Comparison of ENCODE assay signal across 15 cellular contexts in the genomic region with DNA sequence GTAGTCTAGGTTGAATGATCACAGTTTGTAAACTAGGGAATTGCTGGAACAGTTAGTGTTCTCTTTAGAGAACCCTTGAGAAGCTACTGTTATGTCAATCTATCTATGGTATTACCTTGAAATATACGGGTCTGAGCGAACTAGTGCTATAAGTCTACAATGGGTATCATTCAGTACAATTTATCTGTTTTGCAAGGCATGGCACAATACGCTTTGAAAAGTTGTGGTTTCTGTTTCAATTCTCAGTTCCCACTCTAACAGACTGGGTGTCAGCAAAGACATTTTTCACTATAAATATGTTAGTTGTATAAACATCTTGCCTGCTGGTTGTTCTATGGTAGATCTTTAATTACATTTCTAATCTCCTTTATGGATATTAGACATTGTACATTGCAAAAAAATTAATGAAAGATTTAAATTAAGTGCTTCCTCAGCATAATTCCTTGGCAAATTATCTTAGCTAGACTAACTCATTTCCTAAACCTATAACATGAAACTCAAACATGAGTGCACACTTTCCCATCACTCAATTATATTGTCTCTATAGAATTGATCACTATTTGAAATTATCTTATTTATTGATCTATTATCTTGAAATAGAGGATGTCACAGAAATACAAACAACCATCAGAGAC. TPM values are rescaled to one million over a fixed set of nuclear protein-coding genes. Genes with fewer than 3 reads are reported as not detected.
DNase-seq lines count a peak whose midpoint lies in the region; ATAC-seq and TF ChIP-seq lines count a peak whose summit lies in the region.
"Had no signal": no experiment of that assay in that cellular context is flagged by ENCODE, and none has a peak within 500 bp of the region (broad histone marks: within the 10 kb centered on the region; RNA-seq: fewer than 3 reads in every experiment).

No MANE protein-coding gene starts in this region.

- no peak overlapping the region for H3K27ac Mint-ChIP-seq in chondrocyte (ENCODE audit: unreplicated experiment)
- no peak overlapping the region for H3K27ac Mint-ChIP-seq in activated CD8-positive, alpha-beta T cell treated with anti-CD3 and anti-CD28 coated beads, Interleukin-2, amount 10 ng/mL, durations not matched to agents 7 days and 5 days
- H3K27ac Mint-ChIP-seq: H9 had no signal

- H3K27me3 Mint-ChIP-seq in chondrocyte (ENCODE audit: low read depth), result no peaks in the 10 kb centered on the region
- peaks cover 11% of the 10 kb centered on the region for H3K27me3 Mint-ChIP-seq in activated CD8-positive, alpha-beta T cell treated with anti-CD3 and anti-CD28 coated beads, Interleukin-2, amount 10 ng/mL, durations not matched to agents 7 days and 5 days (ENCODE audit: low read depth)

- ATAC-seq in HG02798 (IDR thresholded peaks at IDR 0.05; ENCODE audit: poor library complexity, unreplicated experiment) (peak; percentile 99), HG03520 (IDR thresholded peaks at IDR 0.05; ENCODE audit: unreplicated experiment) (peak; percentile 100)
- no peak for ATAC-seq in activated CD8-positive, alpha-beta T cell treated with anti-CD3 and anti-CD28 coated beads, Interleukin-2, amount 10 ng/mL, durations not matched to agents 7 days and 5 days
- ATAC-seq: foreskin keratinocyte had no signal

- peaks cover 5% of the 10 kb centered on the region for H3K4me1 Mint-ChIP-seq in chondrocyte (ENCODE audit: low read depth)
- H3K4me1 Mint-ChIP-seq in activated CD8-positive, alpha-beta T cell treated with anti-CD3 and anti-CD28 coated beads, Interleukin-2, amount 10 ng/mL, durations not matched to agents 7 days and 5 days (ENCODE audit: low read depth), result no peaks in the 10 kb centered on the region
- H3K4me1 Mint-ChIP-seq: H9 had no signal

- POLR2A ChIA-PET in activated CD8-positive, alpha-beta T cell treated with anti-CD3 and anti-CD28 coated beads, Interleukin-2, amount 10 ng/mL, durations not matched to agents 7 days and 5 days (lab: Charles Lee), result no interaction called here

- DNase-seq in SIG-M5 treated with dmso at 0.1 percent for 504 hours (lab: John Stamatoyannopoulos, UW; ENCODE audit: unreplicated experiment) (peak; percentile 70), SIG-M5 (lab: John Stamatoyannopoulos, UW) (no peak), chondrocyte (ENCODE audit: low spot score) (no peak), amniotic stem cell (lab: John Stamatoyannopoulos, UW) (no peak), middle frontal gyrus (ENCODE audit: extremely low spot score, low spot score) (no peak)
- DNase-seq in activated CD8-positive, alpha-beta T cell treated with anti-CD3 and anti-CD28 coated beads, Interleukin-2, amount 10 ng/mL, durations not matched to agents 7 days and 5 days, result no peak
- DNase-seq: foreskin keratinocyte, H9, NCI-H1105 treated with DMSO at 0.1 percent for 48 hours, PC-9, right lobe of liver had no signal

- no peak for TF ChIP-seq CTCF in chondrocyte (IDR thresholded peaks at IDR 0.05)

- H3K36me3 Mint-ChIP-seq in chondrocyte (ENCODE audit: low read depth), result peaks cover 12% of the 10 kb centered on the region
- no peaks in the 10 kb centered on the region for H3K36me3 Mint-ChIP-seq in activated CD8-positive, alpha-beta T cell treated with anti-CD3 and anti-CD28 coated beads, Interleukin-2, amount 10 ng/mL, durations not matched to agents 7 days and 5 days (ENCODE audit: low read depth)

- H3K9me3 Mint-ChIP-seq in chondrocyte (ENCODE audit: low read depth), result peaks cover 14% of the 10 kb centered on the region
- no peaks in the 10 kb centered on the region for H3K9me3 Mint-ChIP-seq in activated CD8-positive, alpha-beta T cell treated with anti-CD3 and anti-CD28 coated beads, Interleukin-2, amount 10 ng/mL, durations not matched to agents 7 days and 5 days (ENCODE audit: insufficient read depth)
- H3K9me3 Mint-ChIP-seq: H9 had no signal

- H3K4me3 Mint-ChIP-seq in chondrocyte (ENCODE audit: unreplicated experiment), result no peak overlapping the region
- H3K4me3 Mint-ChIP-seq in activated CD8-positive, alpha-beta T cell treated with anti-CD3 and anti-CD28 coated beads, Interleukin-2, amount 10 ng/mL, durations not matched to agents 7 days and 5 days, result no peak overlapping the region
- H3K4me3 Mint-ChIP-seq: H9 had no signal

- CTCF ChIA-PET in activated CD8-positive, alpha-beta T cell treated with anti-CD3 and anti-CD28 coated beads, Interleukin-2, amount 10 ng/mL, durations not matched to agents 7 days and 5 days (lab: Charles Lee), result no interaction called here

RNA-seq across cellular contexts. Expression of a gene that starts 24.9 kb away (rescaled TPM):
- 0.82 to 1.8 TPM (median 1.1 TPM) in 3 replicates for total RNA-seq in chondrocyte
- not detected for total RNA-seq in activated CD8-positive, alpha-beta T cell treated with anti-CD3 and anti-CD28 coated beads, Interleukin-2, amount 10 ng/mL, durations not matched to agents 7 days and 5 days
- total RNA-seq: A172, foreskin keratinocyte, lung microvascular endothelial cell, PC-9, right lobe of liver had no signal
